ENCODE assay signal across 13 cellular contexts in the genomic region with DNA sequence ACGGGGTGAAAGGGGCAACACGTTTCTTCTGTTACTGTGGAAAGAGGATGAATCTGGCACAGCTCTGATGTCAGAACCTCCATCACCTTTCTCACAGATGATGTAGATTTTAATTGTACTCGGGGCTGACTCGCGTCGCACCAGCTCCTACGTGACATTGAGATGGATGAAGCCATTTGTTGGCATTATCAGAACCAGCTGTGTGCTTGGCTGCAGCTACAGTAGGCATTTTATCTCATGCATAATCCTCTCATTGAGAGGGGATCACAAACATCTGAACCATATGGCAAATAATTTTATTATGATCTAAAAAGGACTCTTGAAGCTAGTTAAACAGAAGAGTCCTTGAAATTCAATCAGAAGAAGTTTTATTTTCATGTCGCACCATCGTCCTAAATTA.
"Had no signal": no experiment of that assay in that cellular context is flagged by ENCODE, and none has a peak within 500 bp of the region (broad histone marks: within the 10 kb centered on the region; RNA-seq: fewer than 3 reads in every experiment).

No MANE protein-coding gene starts in this region.

- H3K27ac Mint-ChIP-seq: activated CD4-positive, alpha-beta memory T cell treated with anti-CD3 and anti-CD28 coated beads for 36 hours; activated T-cell treated with anti-CD3 and anti-CD28 coated beads, Interleukin-2, amount 50 U/mL, for 72 hours; immature natural killer cell; naive thymus-derived CD8-positive, alpha-beta T cell had no signal

- H3K27me3 Mint-ChIP-seq: activated CD4-positive, alpha-beta memory T cell treated with anti-CD3 and anti-CD28 coated beads for 36 hours had no signal

- H3K36me3 Mint-ChIP-seq: activated CD4-positive, alpha-beta memory T cell treated with anti-CD3 and anti-CD28 coated beads for 36 hours; immature natural killer cell; naive thymus-derived CD8-positive, alpha-beta T cell had no signal

- H3K4me3 Mint-ChIP-seq: activated CD4-positive, alpha-beta memory T cell treated with anti-CD3 and anti-CD28 coated beads for 36 hours; activated T-cell treated with anti-CD3 and anti-CD28 coated beads, Interleukin-2, amount 50 U/mL, for 72 hours; immature natural killer cell; naive thymus-derived CD8-positive, alpha-beta T cell had no signal

- H3K4me1 ChIP-seq: upper lobe of left lung had no signal

- H3K4me1 Mint-ChIP-seq: immature natural killer cell; naive thymus-derived CD8-positive, alpha-beta T cell had no signal

- DNase-seq: activated CD4-positive, alpha-beta memory T cell treated with anti-CD3 and anti-CD28 coated beads for 36 hours; activated CD4-positive, alpha-beta T cell treated with anti-CD3 and anti-CD28 coated beads for 1 hour; activated T-cell treated with anti-CD3 and anti-CD28 coated beads, Interleukin-2, amount 50 U/mL, for 72 hours; aorta; glutamatergic neuron; immature natural killer cell; mucosa of descending colon; naive thymus-derived CD8-positive, alpha-beta T cell; sigmoid colon; stimulated activated CD4-positive, alpha-beta T cell treated with anti-CD3 and anti-CD28 coated beads, Interleukin-2, amount 100 ng/mL, for 24 hours; stimulated activated naive CD4-positive, alpha-beta T cell treated with Interleukin-2 at 50 U/mL for 16 hours; upper lobe of left lung had no signal

- H3K36me3 ChIP-seq: sigmoid colon, upper lobe of left lung had no signal

- ATAC-seq: activated T-cell treated with anti-CD3 and anti-CD28 coated beads, Interleukin-2, amount 50 U/mL, for 72 hours; esophagus mucosa; mucosa of descending colon; naive thymus-derived CD8-positive, alpha-beta T cell had no signal

- H3K4me3 ChIP-seq: mucosa of descending colon, sigmoid colon, upper lobe of left lung had no signal

- H3K9me3 Mint-ChIP-seq: activated CD4-positive, alpha-beta memory T cell treated with anti-CD3 and anti-CD28 coated beads for 36 hours had no signal

- H3K27me3 ChIP-seq: sigmoid colon, upper lobe of left lung had no signal

- H3K27ac ChIP-seq: sigmoid colon, upper lobe of left lung had no signal
